In the genomic region with DNA sequence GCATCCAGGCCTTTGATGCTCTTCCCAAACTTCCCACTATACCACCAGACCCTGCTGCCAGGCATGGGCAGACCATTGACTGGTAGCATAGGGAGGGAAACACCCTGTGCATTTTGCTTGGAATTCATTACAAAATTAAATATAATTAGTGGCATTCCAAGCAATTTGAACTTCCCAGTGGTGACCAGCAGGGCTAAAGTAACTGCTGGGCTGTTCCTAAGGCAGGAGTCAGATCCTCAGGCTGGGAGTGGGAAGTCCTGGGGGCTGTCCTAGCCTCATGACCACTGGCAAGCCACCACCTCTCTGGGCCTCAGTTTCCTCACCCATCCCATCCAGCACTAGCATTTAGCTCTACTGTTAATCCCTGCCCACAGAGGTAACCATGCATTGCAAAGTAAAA, we compare ENCODE assay signal across 26 cellular contexts. TPM values are rescaled to one million over a fixed set of nuclear protein-coding genes. Genes with fewer than 3 reads are reported as not detected.
DNase-seq lines count a peak whose midpoint lies in the region; ATAC-seq and TF ChIP-seq lines count a peak whose summit lies in the region.
"Had no signal": no experiment of that assay in that cellular context is flagged by ENCODE, and none has a peak within 500 bp of the region (broad histone marks: within the 10 kb centered on the region; RNA-seq: fewer than 3 reads in every experiment).

No MANE protein-coding gene starts in this region.

- H3K4me3 ChIP-seq in Caco-2 (ENCODE audit: low read depth, low read length) (peak overlapping the region; percentile 13), astrocyte of the cerebellum (ENCODE audit: low read depth, low read length) (no peak overlapping the region), left lung (peak overlapping the region in 1 of 2 donors; percentile 47), retinal pigment epithelial cell (ENCODE audit: low read length) (no peak overlapping the region)
- H3K4me3 ChIP-seq: coronary artery, gastrocnemius medialis, thoracic aorta had no signal

- no TSS peak for BruUV-seq in Caco-2 (replicated peaks; lab: Mats Ljungman, UMichigan)

- peaks cover 48% of the 10 kb centered on the region for H3K4me1 Mint-ChIP-seq in Caco-2 (ENCODE audit: low read depth, unreplicated experiment)

- H3K9me3 ChIP-seq in Caco-2 (no peaks in the 10 kb centered on the region), left lung (no peaks in the 10 kb centered on the region)
- H3K9me3 ChIP-seq: gastrocnemius medialis, thoracic aorta had no signal

- no peak for ATAC-seq in left lung
- no peak for ATAC-seq in GM19397 (IDR thresholded peaks at IDR 0.05; ENCODE audit: unreplicated experiment)
- ATAC-seq in GM18502 (IDR thresholded peaks at IDR 0.05; ENCODE audit: poor library complexity, unreplicated experiment), result no peak
- ATAC-seq: activated CD8-positive, alpha-beta T cell treated with anti-CD3 and anti-CD28 coated beads for 36 hours; activated T-cell treated with anti-CD3 and anti-CD28 coated beads, Interleukin-2, amount 50 U/mL, for 4 hours; gastrocnemius medialis; left ventricle myocardium superior; naive thymus-derived CD4-positive, alpha-beta T cell had no signal

- H3K4me1 ChIP-seq in Caco-2, result peaks cover 45% of the 10 kb centered on the region
- peaks cover 15 to 28% of the 10 kb centered on the region in 2 donors for H3K4me1 ChIP-seq in left lung

- H3K36me3 ChIP-seq in Caco-2 (ENCODE audit: control insufficient read depth, insufficient read depth, low read length), result peaks cover 23% of the 10 kb centered on the region
- H3K36me3 ChIP-seq in left lung, result peaks cover 0 to 14% of the 10 kb centered on the region in 2 donors
- H3K36me3 ChIP-seq: gastrocnemius medialis, thoracic aorta had no signal

- peaks cover 46% of the 10 kb centered on the region for H3K36me3 Mint-ChIP-seq in Caco-2 (ENCODE audit: insufficient read depth, unreplicated experiment)

- H3K27me3 ChIP-seq in Caco-2 (replicated peaks; ENCODE audit: control insufficient read depth, insufficient read depth, low read length) (no peaks in the 10 kb centered on the region), left lung (no peaks in the 10 kb centered on the region)
- H3K27me3 ChIP-seq: gastrocnemius medialis had no signal

- POLR2A ChIA-PET in Caco-2 (lab: Charles Lee), result interaction anchor here (0.7 to 1.0 kb wide), 2 partner anchors 17 kb away, joined by 3 to 5 read pairs; partner anchors contain the start of gene CDK5RAP3

- in situ Hi-C loops in astrocyte of the cerebellum (cut with HindIII; ENCODE audit: low sequenced_read_pairs), result loop anchor here (5.0 kb wide), 1 partner anchor 43 kb away; no protein-coding TSS in a partner anchor

- DNase-seq in Caco-2, result no peak
- DNase-seq in astrocyte of the cerebellum (ENCODE audit: low read depth), result no peak
- DNase-seq in left lung, result no peak
- DNase-seq in retinal pigment epithelial cell (ENCODE audit: low read depth), result no peak
- DNase-seq in kidney tubule cell (ENCODE audit: low spot score), result no peak
- DNase-seq in activated CD4-positive, alpha-beta T cell treated with anti-CD3 and anti-CD28 coated beads, Interleukin-2, amount 50 U/mL, for 1 hour, result no peak
- DNase-seq: activated B cell treated with CpG ODN at 0.5 μM for 24 hours; activated CD8-positive, alpha-beta T cell treated with anti-CD3 and anti-CD28 coated beads for 36 hours; activated naive CD4-positive, alpha-beta T cell treated with anti-CD3 and anti-CD28 coated beads, Interleukin-2, amount 50 U/mL, for 16 hours; activated T-cell treated with anti-CD3 and anti-CD28 coated beads, Interleukin-2, amount 50 U/mL, for 4 hours; CD4-positive, alpha-beta memory T cell; gastrocnemius medialis; left ventricle myocardium superior; naive thymus-derived CD4-positive, alpha-beta T cell; NCI-H1694 treated with DMSO at 0.1 percent for 48 hours; NCI-H446 treated with DMSO at 0.1 percent for 48 hours; SIG-M5; stimulated activated CD4-positive, alpha-beta T cell treated with anti-CD3 and anti-CD28 coated beads, Interleukin-12 subunit alpha, Interleukin-12 subunit beta, amount 100 ng/mL, for 4 hours had no signal

- H3K27ac ChIP-seq in left lung, result peak overlapping the region; percentile 26 to 74
- H3K27ac ChIP-seq: coronary artery, epithelial cell of prostate, gastrocnemius medialis, thoracic aorta had no signal

- TF ChIP-seq CTCF in Caco-2 (IDR thresholded peaks at IDR 0.05; ENCODE audit: insufficient read depth in 1 of 2, low read depth in 1 of 2, low read length in 1 of 2, severe bottlenecking in 1 of 2, unreplicated experiment in 1 of 2) (peak; percentile 25 to 29), astrocyte of the cerebellum (IDR thresholded peaks at IDR 0.05; ENCODE audit: low read depth, low read length, missing control alignments) (peak; percentile 25), left lung (IDR thresholded peaks at IDR 0.05) (peak in 1 of 2 donors; percentile 15), retinal pigment epithelial cell (conservative IDR thresholded peaks at IDR 0.05; ENCODE audit: low read depth, low read length) (peak; percentile 24)

- CTCF ChIA-PET in Caco-2 (lab: Charles Lee), result interaction anchor here (0.9 to 8.3 kb wide), 5 partner anchors 12 to 113 kb away, joined by 3 to 172 read pairs (median 32); partner anchors contain the start of genes CDK5RAP3, PNPO and SCRN2

- no peak overlapping the region for H3K4me3 Mint-ChIP-seq in Caco-2 (ENCODE audit: unreplicated experiment)
- H3K4me3 Mint-ChIP-seq: activated B cell treated with CpG ODN at 0.5 μM for 24 hours; activated CD8-positive, alpha-beta T cell treated with anti-CD3 and anti-CD28 coated beads for 36 hours; activated T-cell treated with anti-CD3 and anti-CD28 coated beads, Interleukin-2, amount 50 U/mL, for 4 hours; CD4-positive, alpha-beta memory T cell; naive thymus-derived CD4-positive, alpha-beta T cell had no signal

- intact Hi-C loops in Caco-2 (cut with micrococcal nuclease; ENCODE audit: unreplicated experiment), result no loop called here
- intact Hi-C loops in left lung (cut with DNase I), result no loop called here

- no peaks in the 10 kb centered on the region for H3K27me3 Mint-ChIP-seq in Caco-2 (ENCODE audit: insufficient read depth, unreplicated experiment)
- H3K27me3 Mint-ChIP-seq: activated B cell treated with CpG ODN at 0.5 μM for 24 hours; activated CD8-positive, alpha-beta T cell treated with anti-CD3 and anti-CD28 coated beads for 36 hours; CD4-positive, alpha-beta memory T cell; naive thymus-derived CD4-positive, alpha-beta T cell had no signal

- H3K27ac Mint-ChIP-seq in Caco-2 (ENCODE audit: unreplicated experiment), result peak overlapping the region; percentile 5
- H3K27ac Mint-ChIP-seq: activated B cell treated with CpG ODN at 0.5 μM for 24 hours; activated CD8-positive, alpha-beta T cell treated with anti-CD3 and anti-CD28 coated beads for 36 hours; CD4-positive, alpha-beta memory T cell; naive thymus-derived CD4-positive, alpha-beta T cell had no signal

- H3K9me3 Mint-ChIP-seq in Caco-2 (ENCODE audit: unreplicated experiment), result no peaks in the 10 kb centered on the region
- H3K9me3 Mint-ChIP-seq: activated B cell treated with CpG ODN at 0.5 μM for 24 hours; activated CD8-positive, alpha-beta T cell treated with anti-CD3 and anti-CD28 coated beads for 36 hours; activated T-cell treated with anti-CD3 and anti-CD28 coated beads, Interleukin-2, amount 50 U/mL, for 4 hours; CD4-positive, alpha-beta memory T cell; naive thymus-derived CD4-positive, alpha-beta T cell had no signal

RNA-seq across cellular contexts. Expression of gene PRR15L, which starts 3.7 kb away (rescaled TPM):
- total RNA-seq in Caco-2 (2022), result 24.3 and 30.5 TPM in 2 replicates
- 10 to 100 TPM; 39.1 to 56.2 TPM for total RNA-seq in left lung
- total RNA-seq: activated B cell treated with CpG ODN at 0.5 μM for 24 hours; activated CD8-positive, alpha-beta T cell treated with anti-CD3 and anti-CD28 coated beads for 36 hours; astrocyte; CD4-positive, alpha-beta memory T cell; left ventricle myocardium superior; naive thymus-derived CD4-positive, alpha-beta T cell; posterior vena cava; T-helper 2 cell treated with Interferon-gamma antibody and Interleukin-4, amounts not matched to agents 100 ng/mL and 5 ng/mL, for 36 hours had no signal

RNA-seq across cellular contexts. Expression of gene PNPO, which starts 12.6 kb away (rescaled TPM):
- total RNA-seq in Caco-2 (2022) (110 and 118 TPM in 2 replicates), left lung (10 to 100 TPM; 36.4 to 40.0 TPM)

RNA-seq across cellular contexts. Expression of gene CDK5RAP3, which starts 17.0 kb away (rescaled TPM):
- total RNA-seq in Caco-2 (2022) (425 and 427 TPM in 2 replicates), left lung (100 to 1,000 TPM; 144 to 149 TPM)

RNA-seq across cellular contexts. Expression of gene SP2, which starts 57.9 kb away (rescaled TPM):
- total RNA-seq in Caco-2 (2022), result 24.8 and 25.2 TPM in 2 replicates
- total RNA-seq in left lung, result 10 to 100 TPM; 14.2 to 15.2 TPM
